Comparison of ENCODE assay signal across 27 cellular contexts in genomic region chr4:28105271-28105859, GRCh38.
"Had no signal": no experiment of that assay in that cellular context is flagged by ENCODE, and none has a peak within 500 bp of the region (broad histone marks: within the 10 kb centered on the region; RNA-seq: fewer than 3 reads in every experiment).

No MANE protein-coding gene starts in this region.

- DNase-seq: stimulated activated CD4-positive, alpha-beta T cell treated with anti-CD3 and anti-CD28 coated beads, Interleukin-2, amount 100 ng/mL, for 48 hours; stimulated activated CD4-positive, alpha-beta T cell treated with anti-CD3 and anti-CD28 coated beads, Interleukin-4, amount 100 ng/mL, for 1 hour; stimulated activated CD4-positive, alpha-beta T cell treated with anti-CD3 and anti-CD28 coated beads, Interleukin-4, amount 100 ng/mL, for 24 hours; stimulated activated CD4-positive, alpha-beta T cell treated with anti-CD3 and anti-CD28 coated beads, Interleukin-4, amount 100 ng/mL, for 4 hours; stimulated activated CD8-positive, alpha-beta memory T cell treated with anti-CD3 and anti-CD28 coated beads, Interleukin-4, amount 100 ng/mL, for 48 hours; stimulated activated naive B cell treated with anti-CD40 and anti-IgM and Interleukin-4, amounts not matched to agents 10 μg/mL and 1 μg/mL and 100 μg/mL, for 72 hours; stimulated activated naive CD4-positive, alpha-beta T cell; stimulated activated naive CD4-positive, alpha-beta T cell treated with Interleukin-2 at 50 U/mL for 16 hours; stimulated activated naive CD8-positive, alpha-beta T cell treated with anti-CD3 and anti-CD28 coated beads, Interleukin-15, amount 100 ng/mL, for 72 hours; stimulated activated naive CD8-positive, alpha-beta T cell treated with anti-CD3 and anti-CD28 coated beads, Interleukin-15, Interleukin-2, amounts not matched to agents 100 U/mL and 50 U/mL, for 24 hours; stomach; substantia nigra; testis; thyroid gland; tibial artery; transverse colon; trophoblast cell; upper lobe of left lung; upper lobe of right lung; uterus had no signal

- H3K36me3 ChIP-seq: stomach, suprapubic skin, thoracic aorta, thyroid gland, tibial artery, tibial nerve, transverse colon, upper lobe of left lung, upper lobe of right lung, uterus, vagina had no signal

- ATAC-seq: stimulated activated effector memory CD8-positive, alpha-beta T cell treated with anti-CD3 and anti-CD28 coated beads, Interleukin-12 subunit alpha, Interleukin-12 subunit beta, amount 100 ng/mL, for 72 hours; stimulated activated memory B cell treated with anti-CD40 and anti-IgM and Interleukin-4, amounts not matched to agents 10 μg/mL and 1 μg/mL and 100 μg/mL, for 72 hours; stimulated activated naive B cell treated with anti-CD40 and anti-IgM and Interleukin-4, amounts not matched to agents 10 μg/mL and 1 μg/mL and 100 μg/mL, for 72 hours; stimulated activated naive CD8-positive, alpha-beta T cell treated with anti-CD3 and anti-CD28 coated beads, Interleukin-15, amount 100 ng/mL, for 72 hours; stimulated activated naive CD8-positive, alpha-beta T cell treated with anti-CD3 and anti-CD28 coated beads, Interleukin-15, Interleukin-2, amounts not matched to agents 100 U/mL and 50 U/mL, for 24 hours; upper lobe of right lung had no signal

- H3K4me3 ChIP-seq: stomach, suprapubic skin, testis, thoracic aorta, thyroid gland, tibial artery, tibial nerve, transverse colon, upper lobe of left lung, upper lobe of right lung, uterus, vagina had no signal

- H3K27me3 ChIP-seq: stomach, suprapubic skin, testis, thyroid gland, tibial artery, tibial nerve, transverse colon, upper lobe of left lung, upper lobe of right lung, uterus, vagina had no signal

- H3K4me1 ChIP-seq: stomach, suprapubic skin, testis, thyroid gland, tibial artery, tibial nerve, transverse colon, upper lobe of left lung, upper lobe of right lung, uterus, vagina had no signal

- H3K27ac ChIP-seq: stomach, suprapubic skin, testis, thoracic aorta, thyroid gland, tibial artery, tibial nerve, transverse colon, upper lobe of left lung, upper lobe of right lung, uterus, vagina had no signal

- H3K9me3 ChIP-seq: stomach, suprapubic skin, testis, thoracic aorta, thyroid gland, tibial artery, tibial nerve, transverse colon, upper lobe of left lung, upper lobe of right lung, uterus, vagina had no signal

- FAIRE-seq: urothelium cell line had no signal
